In the genomic region with DNA sequence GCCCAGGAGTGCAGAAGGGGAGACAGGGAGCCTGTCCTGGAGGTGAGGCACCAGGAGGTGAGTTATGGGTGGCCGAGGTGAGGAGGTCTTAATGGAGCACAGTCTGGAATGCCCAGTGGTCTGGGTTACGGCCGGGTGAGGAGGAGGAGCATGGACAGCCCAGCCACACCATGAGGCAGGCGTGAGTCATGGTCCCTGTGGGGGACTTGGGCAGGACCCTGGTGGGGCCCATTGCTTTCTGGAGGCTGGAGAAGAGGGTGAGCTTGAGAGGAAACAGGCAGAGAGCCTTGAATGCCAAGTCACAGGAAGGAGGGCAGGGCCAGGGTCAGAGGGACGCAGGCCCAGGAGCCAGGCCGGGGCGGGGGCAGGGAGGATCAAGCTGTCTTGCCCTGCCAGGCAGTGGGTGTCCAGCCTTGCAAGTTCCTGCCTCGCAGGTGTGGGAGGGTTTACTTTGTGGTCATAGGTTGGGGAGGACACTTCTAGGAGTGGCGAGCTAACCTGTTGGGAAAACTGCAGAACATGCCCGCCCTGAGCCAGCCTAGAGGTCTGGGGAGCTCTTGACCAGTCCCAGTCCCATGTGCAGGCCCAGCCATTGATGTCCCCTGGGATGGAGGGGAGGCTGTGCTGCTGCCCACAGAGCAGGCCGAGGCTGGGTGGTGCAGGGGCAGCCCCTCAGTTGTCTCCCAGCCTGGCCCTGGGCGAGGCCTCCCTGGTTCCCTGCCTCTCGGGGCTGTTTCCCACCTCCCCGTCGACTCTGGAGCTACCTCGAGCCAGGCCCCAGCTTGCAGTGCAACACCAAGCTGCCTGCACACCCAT, we compare ENCODE assay signal across 23 cellular contexts. TPM values are rescaled to one million over a fixed set of nuclear protein-coding genes. Genes with fewer than 3 reads are reported as not detected.
"Had no signal": no experiment of that assay in that cellular context is flagged by ENCODE, and none has a peak within 500 bp of the region (broad histone marks: within the 10 kb centered on the region; RNA-seq: fewer than 3 reads in every experiment).

No MANE protein-coding gene starts in this region.

- H3K4me3 ChIP-seq: adrenal gland, ovary, right lobe of liver, transverse colon, uterus had no signal

- H3K4me3 Mint-ChIP-seq: activated T-cell treated with anti-CD3 and anti-CD28 coated beads, Interleukin-2, amount 50 U/mL, for 4 hours; neural crest cell; stimulated activated naive CD8-positive, alpha-beta T cell treated with anti-CD3 and anti-CD28 coated beads, Interleukin-15, Interleukin-2, amounts not matched to agents 100 ng/mL and 50 ng/mL, for 24 hours had no signal

- H3K4me1 Mint-ChIP-seq: neural crest cell had no signal

- H3K27ac Mint-ChIP-seq: effector memory CD8-positive, alpha-beta T cell; stimulated activated naive CD8-positive, alpha-beta T cell treated with anti-CD3 and anti-CD28 coated beads, Interleukin-15, Interleukin-2, amounts not matched to agents 100 ng/mL and 50 ng/mL, for 24 hours; T-cell had no signal

- H3K9me3 Mint-ChIP-seq: activated T-cell treated with anti-CD3 and anti-CD28 coated beads, Interleukin-2, amount 50 U/mL, for 4 hours; effector memory CD8-positive, alpha-beta T cell; neural crest cell; stimulated activated naive CD8-positive, alpha-beta T cell treated with anti-CD3 and anti-CD28 coated beads, Interleukin-15, Interleukin-2, amounts not matched to agents 100 ng/mL and 50 ng/mL, for 24 hours; T-cell had no signal

- ATAC-seq: activated CD4-positive, CD25-positive, alpha-beta regulatory T cell treated with anti-CD3 and anti-CD28 coated beads, Interleukin-2, amount 50 U/mL, for 24 hours; activated T-cell treated with anti-CD3 and anti-CD28 coated beads, Interleukin-2, amount 50 U/mL, for 4 hours; effector memory CD8-positive, alpha-beta T cell; left lobe of liver; T-cell had no signal

- H3K36me3 Mint-ChIP-seq: T-cell had no signal

- DNase-seq: activated CD4-positive, alpha-beta T cell treated with anti-CD3 and anti-CD28 coated beads, Interleukin-2, amount 50 U/mL, for 1 hour; activated CD8-positive, alpha-beta memory T cell treated with anti-CD3 and anti-CD28 coated beads, Interleukin-2, amount 50 U/mL, for 4 hours; activated effector memory CD4-positive, alpha-beta T cell treated with Interleukin-2 at 50 U/mL for 16 hours; activated naive CD4-positive, alpha-beta T cell treated with anti-CD3 and anti-CD28 coated beads, Interleukin-2, amount 50 U/mL, for 16 hours; activated T-cell treated with anti-CD3 and anti-CD28 coated beads, Interleukin-2, amount 50 U/mL, for 4 hours; adrenal gland; effector memory CD8-positive, alpha-beta T cell; hypothalamus; kidney; ovary; right lobe of liver; small intestine; stimulated activated CD4-positive, alpha-beta T cell treated with anti-CD3 and anti-CD28 coated beads, Interleukin-15, amount 100 ng/mL, for 24 hours; stimulated activated CD4-positive, alpha-beta T cell treated with anti-CD3 and anti-CD28 coated beads, Interleukin-2, amount 100 ng/mL, for 48 hours; T-cell; T1000; transverse colon; uterus had no signal

RNA-seq across cellular contexts. Expression of a gene that starts 2.8 kb away (rescaled TPM):
- total RNA-seq: bronchial epithelial cell, left lobe of liver, right lobe of liver had no signal
